In the genomic region with DNA sequence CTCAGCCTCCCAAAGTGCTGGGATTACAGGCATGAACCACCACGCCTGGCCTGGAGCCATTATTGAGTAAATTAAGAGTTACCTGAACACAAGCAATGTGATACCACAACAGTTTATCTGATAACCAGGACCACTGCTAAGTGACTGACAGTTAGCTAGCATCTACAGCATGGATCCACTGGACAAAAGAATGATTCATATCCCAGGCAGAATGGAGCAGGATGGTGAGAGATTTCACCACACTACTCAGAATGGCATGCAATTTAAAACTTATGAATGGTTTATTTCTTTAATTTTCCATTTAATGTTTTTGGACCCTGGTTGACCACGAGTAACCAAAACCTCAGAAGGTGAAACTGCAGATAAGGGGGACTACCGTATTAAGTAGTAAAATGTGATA, we compare ENCODE assay signal across 19 cellular contexts. TPM values are rescaled to one million over a fixed set of nuclear protein-coding genes. Genes with fewer than 3 reads are reported as not detected.
A peak's percentile ranks its signal among the peaks of the same experiment; 100 is the strongest.
DNase-seq lines count a peak whose midpoint lies in the region; ATAC-seq and TF ChIP-seq lines count a peak whose summit lies in the region.
"Had no signal": no experiment of that assay in that cellular context is flagged by ENCODE, and none has a peak within 500 bp of the region (broad histone marks: within the 10 kb centered on the region; RNA-seq: fewer than 3 reads in every experiment).

No MANE protein-coding gene starts in this region.

- no peaks in the 10 kb centered on the region for H3K36me3 ChIP-seq in GM23248 (ENCODE audit: low read depth)
- H3K36me3 ChIP-seq: MG63, SJSA1 had no signal

- no peaks in the 10 kb centered on the region for H3F3A ChIP-seq in GM23248 (ENCODE audit: insufficient read depth)

- no peak overlapping the region for H3K4me3 ChIP-seq in GM23248
- H3K4me3 ChIP-seq: MG63, PC-9, SJSA1 had no signal

- no peak overlapping the region for H3K4me3 Mint-ChIP-seq in nephron progenitor cell

- no peaks in the 10 kb centered on the region for H3K9me3 ChIP-seq in GM23248 (ENCODE audit: low read depth)
- H3K9me3 ChIP-seq: MG63, SJSA1 had no signal

- H2AFZ ChIP-seq in GM23248 = no peak overlapping the region
- H2AFZ ChIP-seq: PC-9 had no signal

- H3K27ac ChIP-seq in GM23248 = no peak overlapping the region
- H3K27ac ChIP-seq: PC-9, SJSA1 had no signal

- no peak for ATAC-seq in HG02885 (IDR thresholded peaks at IDR 0.05; ENCODE audit: poor library complexity, unreplicated experiment)

- no peaks in the 10 kb centered on the region for H3K9me2 ChIP-seq in GM23248 (ENCODE audit: insufficient read depth)

- no peak overlapping the region for H3K4me2 ChIP-seq in GM23248 (ENCODE audit: unreplicated experiment)
- H3K4me2 ChIP-seq: PC-9 had no signal

- WGBS in GM23248 (ENCODE audit: low coverage in 1 of 2, low lambda C conversion rate in 2 of 2, missing lambda C conversion rate in 2 of 2), 2 experiments = 70 to 74% methylated on average over 3 of the region's 3 CpGs

- no peaks in the 10 kb centered on the region for H4K20me1 ChIP-seq in GM23248 (ENCODE audit: insufficient read depth)

- H3K27ac Mint-ChIP-seq in nephron progenitor cell = no peak overlapping the region

- no peak for TF ChIP-seq CTCF in nephron progenitor cell (IDR thresholded peaks at IDR 0.05)

- no peaks in the 10 kb centered on the region for H3K9me3 Mint-ChIP-seq in nephron progenitor cell
- H3K9me3 Mint-ChIP-seq: CD8-positive, alpha-beta memory T cell had no signal

- in situ Hi-C loops in GM23248 (cut with MboI) = no loop called here

- H3K79me2 ChIP-seq in GM23248 (ENCODE audit: insufficient read depth) = no peaks in the 10 kb centered on the region

- DNase-seq in GM23248 = peak; percentile 9
- DNase-seq in NCI-H69 (lab: John Stamatoyannopoulos, UW) = peak; percentile 14
- DNase-seq in astrocyte of the hippocampus (ENCODE audit: low read depth, low spot score) = peak; percentile 24
- peak; percentile 63 for DNase-seq in foreskin melanocyte
- no peak for DNase-seq in NCI-H82 treated with DMSO at 0.1 percent for 48 hours (lab: John Stamatoyannopoulos, UW; ENCODE audit: unreplicated experiment)
- no peak for DNase-seq in nephron progenitor cell
- DNase-seq in OCI-M1 (lab: John Stamatoyannopoulos, UW) = no peak
- DNase-seq: CD8-positive, alpha-beta memory T cell; DMS79; H7; KG1; MG63; NCI-H1105; NCI-H2081; NCI-H510A; NCI-H82; PC-9 had no signal

- no peaks in the 10 kb centered on the region for H3K27me3 ChIP-seq in GM23248 (replicated peaks; ENCODE audit: insufficient read depth)
- H3K27me3 ChIP-seq: MG63, SJSA1 had no signal

- H3K9ac ChIP-seq in GM23248 = no peak overlapping the region

- peaks cover 4% of the 10 kb centered on the region for H3K27me3 Mint-ChIP-seq in nephron progenitor cell (ENCODE audit: low read depth, poor library complexity)
- H3K27me3 Mint-ChIP-seq: CD8-positive, alpha-beta memory T cell had no signal

- H3K36me3 Mint-ChIP-seq in nephron progenitor cell (ENCODE audit: low read depth) = no peaks in the 10 kb centered on the region

- no peaks in the 10 kb centered on the region for H3K4me1 Mint-ChIP-seq in nephron progenitor cell

- no peaks in the 10 kb centered on the region for H3K4me1 ChIP-seq in GM23248 (ENCODE audit: insufficient read depth)
- H3K4me1 ChIP-seq: SJSA1 had no signal

RNA-seq across cellular contexts. Expression of gene RALGAPA2, which starts 48.6 kb away (rescaled TPM):
- 2.6 and 3.8 TPM in 2 replicates for total RNA-seq in GM23248 (2014; rRNA removed; shearing (Covaris generic))
- 0.90 and 1.3 TPM in 2 replicates for polyA plus RNA-seq in GM23248 (2016; fragmentation: Nextera tagmentation; extraction: Ambion mirVana)

Comparison
In these comparisons a context has a peak if more than half of its experiments do, and no peak if none do; other contexts are left out.
1. DNase-seq: peak in GM23248 (single experiment), NCI-H69 (single experiment), astrocyte of the hippocampus (single experiment) and foreskin melanocyte (single experiment); none in NCI-H82 treated with DMSO at 0.1 percent for 48 hours (single experiment), nephron progenitor cell (single experiment) and OCI-M1 (single experiment).